In genomic region chr2:206765242-206766056, GRCh38 we compare ENCODE assay signal across 8 cellular contexts. TPM values are rescaled to one million over a fixed set of nuclear protein-coding genes. Genes with fewer than 3 reads are reported as not detected.
DNase-seq lines count a peak whose midpoint lies in the region; ATAC-seq and TF ChIP-seq lines count a peak whose summit lies in the region.

Gene FASTKD2, plus strand, starts transcription at chr2:206765606. Its CDS starts 1,088 bp downstream, at chr2:206766694.
Gene MDH1B, minus strand, starts transcription at chr2:206765328. Its CDS starts 57 bp downstream, at chr2:206765271.

- H3K27ac Mint-ChIP-seq in activated B cell treated with CpG ODN at 0.5 μM for 24 hours = peak within 1 kb of the TSS; percentile 96

- intact Hi-C loops in activated B cell treated with CpG ODN at 0.5 μM for 24 hours (cut with micrococcal nuclease) (loop anchor here (1.0 to 10.0 kb wide), 12 partner anchors 15 to 1552 kb away; partner anchors contain the start of genes ADAM23, CCNYL1, CREB1 and EEF1B2), spleen (cut with DNase I; ENCODE audit: low total_unique reads) (no loop called here)

- H3K27me3 Mint-ChIP-seq in activated B cell treated with CpG ODN at 0.5 μM for 24 hours = peaks cover 3% of the 10 kb centered on the region

- H3K4me1 ChIP-seq in spleen = peaks cover 20 to 53% (median 44%) of the 10 kb centered on the region in 6 donors

- no peaks in the 10 kb centered on the region for H3K9me3 Mint-ChIP-seq in activated B cell treated with CpG ODN at 0.5 μM for 24 hours

- POLR2A ChIA-PET in AG04450 (lab: Yijun Ruan, JAX) = interaction anchor here (0.6 to 1.4 kb wide), 2 partner anchors 74 to 946 kb away, joined by 3 to 8 read pairs; partner anchors contain the start of gene CCNYL1
- POLR2A ChIA-PET in activated B cell treated with CpG ODN at 0.5 μM for 24 hours (lab: Charles Lee) = interaction anchor here (0.6 to 1.6 kb wide), 15 partner anchors 15 to 1546 kb away, joined by 3 to 18 read pairs (median 4); partner anchors contain the start of genes CCNYL1, CREB1, FZD5 and KLF7

- ATAC-seq in GM18907 (IDR thresholded peaks at IDR 0.05; ENCODE audit: unreplicated experiment) (peak; percentile 93), HG03159 (IDR thresholded peaks at IDR 0.05; ENCODE audit: unreplicated experiment) (peak; percentile 91), activated B cell treated with CpG ODN at 0.5 μM for 24 hours (ENCODE audit: low read depth) (peak; percentile 87)

- H3K4me3 ChIP-seq in AG04450 (ENCODE audit: low read depth, low read length) = peak within 1 kb of the TSS; percentile 87
- peak within 1 kb of the TSS; percentile 68 to 96 (median 82) for H3K4me3 ChIP-seq in spleen

- WGBS in spleen, 5 donors = 0 to 1% (median 0%) methylated on average over 39 to 46 of the region's 46 CpGs

- H3K36me3 ChIP-seq in spleen = peaks cover 0 to 37% (median 12%) of the 10 kb centered on the region in 6 donors

- CTCF ChIA-PET in AG04450 (lab: Charles Lee) (interaction anchor here (0.6 to 2.1 kb wide), 6 partner anchors 13 to 1410 kb away, joined by 3 to 11 read pairs (median 6); no protein-coding TSS in a partner anchor), activated B cell treated with CpG ODN at 0.5 μM for 24 hours (lab: Charles Lee) (interaction anchor here (1.2 to 1.3 kb wide), 2 partner anchors 36 to 679 kb away, joined by 3 read pairs; partner anchors contain the start of gene INO80D)

- TF ChIP-seq POLR2A in spleen (IDR thresholded peaks at IDR 0.05) = peak in 1 of 3 donors; percentile 17

- H3K27me3 ChIP-seq in AG04450 (ENCODE audit: control insufficient read depth, insufficient read depth, low read length) (no peaks in the 10 kb centered on the region), spleen (replicated peaks in 1 of 7) (peaks cover 0 to 16% (median 0%) of the 10 kb centered on the region in 7 donors)

- H3K36me3 Mint-ChIP-seq in activated B cell treated with CpG ODN at 0.5 μM for 24 hours (ENCODE audit: low read depth) = peaks cover 33% of the 10 kb centered on the region

- peaks cover 34% of the 10 kb centered on the region for H3K4me1 Mint-ChIP-seq in activated B cell treated with CpG ODN at 0.5 μM for 24 hours

- DNase-seq in AG04450 (ENCODE audit: low read depth, low spot score) = peak; percentile 85
- peak; percentile 95 for DNase-seq in NCI-H2227 treated with DMSO at 0.1 percent for 48 hours (lab: John Stamatoyannopoulos, UW)
- DNase-seq in activated B cell treated with CpG ODN at 0.5 μM for 24 hours = peak; percentile 77
- DNase-seq in caudate nucleus (lab: John Stamatoyannopoulos, UW) = peak in 60 of 61 donors; percentile 34 to 96 (median 78)
- DNase-seq in iris pigment epithelial cell (ENCODE audit: low read depth) = peak; percentile 97
- DNase-seq in spleen = peak; percentile 95

- peak within 1 kb of the TSS; percentile 88 for H3K27ac ChIP-seq in AG04450 (ENCODE audit: low read depth, low read length)
- H3K27ac ChIP-seq in caudate nucleus (ENCODE audit: low read depth, low read length) = peak within 1 kb of the TSS; percentile 74
- peak within 1 kb of the TSS; percentile 36 to 92 (median 85) for H3K27ac ChIP-seq in spleen

- TF ChIP-seq CTCF in AG04450 (IDR thresholded peaks at IDR 0.05; ENCODE audit: low read depth, low read length) = no peak
- TF ChIP-seq CTCF in activated B cell treated with CpG ODN at 0.5 μM for 24 hours (IDR thresholded peaks at IDR 0.05) = no peak
- peak in 1 of 11 experiments; percentile 21 for TF ChIP-seq CTCF in spleen (IDR thresholded peaks at IDR 0.05 in 8 of 11, conservative IDR thresholded peaks at IDR 0.05 in 3 of 11)

- H3K9me3 ChIP-seq in AG04450 (ENCODE audit: control insufficient read depth, insufficient read depth, low read length) (no peaks in the 10 kb centered on the region), spleen (no peaks in the 10 kb centered on the region)

- H3K4me3 Mint-ChIP-seq in activated B cell treated with CpG ODN at 0.5 μM for 24 hours = peak within 1 kb of the TSS; percentile 94

RNA-seq across cellular contexts. Expression of gene FASTKD2, which starts in this region (rescaled TPM):
- polyA plus RNA-seq in AG04450 (2011; rRNA removed) (26.8 and 37.2 TPM in 2 replicates), spleen (10 to 100 TPM in 1 of 3 donors, 1 to 10 TPM in 2; 8.9 to 10.1 (median 9.0) TPM)
- 18.4 and 34.1 TPM in 2 replicates for polyA minus RNA-seq in AG04450 (2011; rRNA and poly(A)+ RNA removed)
- total RNA-seq in activated B cell treated with CpG ODN at 0.5 μM for 24 hours (29.1 and 29.6 TPM in 2 replicates), spleen (10 to 100 TPM; 17.0 to 27.1 (median 24.6) TPM)

RNA-seq across cellular contexts. Expression of gene MDH1B, which starts in this region (rescaled TPM):
- polyA plus RNA-seq in AG04450 (2011; rRNA removed) (0.78 and 1.3 TPM in 2 replicates), spleen (under 1 TPM; 0.10 to 0.35 (median 0.27) TPM)
- polyA minus RNA-seq in AG04450 (2011; rRNA and poly(A)+ RNA removed) = 1.3 and 1.4 TPM in 2 replicates
- total RNA-seq in activated B cell treated with CpG ODN at 0.5 μM for 24 hours (not detected in 2 replicates), spleen (1 to 10 TPM in 2 of 7 donors, under 1 TPM in 3, not detected in 2; 0.22 to 2.4 (median 0.37) TPM)

Comparison
In these comparisons a context has a peak if more than half of its experiments do, and no peak if none do; other contexts are left out.
1. Peak in every context shown above with its lines: DNase-seq, ATAC-seq, H3K4me3 ChIP-seq and H3K27ac ChIP-seq.